Comparison of ENCODE assay signal across 1 cellular context in the genomic region with DNA sequence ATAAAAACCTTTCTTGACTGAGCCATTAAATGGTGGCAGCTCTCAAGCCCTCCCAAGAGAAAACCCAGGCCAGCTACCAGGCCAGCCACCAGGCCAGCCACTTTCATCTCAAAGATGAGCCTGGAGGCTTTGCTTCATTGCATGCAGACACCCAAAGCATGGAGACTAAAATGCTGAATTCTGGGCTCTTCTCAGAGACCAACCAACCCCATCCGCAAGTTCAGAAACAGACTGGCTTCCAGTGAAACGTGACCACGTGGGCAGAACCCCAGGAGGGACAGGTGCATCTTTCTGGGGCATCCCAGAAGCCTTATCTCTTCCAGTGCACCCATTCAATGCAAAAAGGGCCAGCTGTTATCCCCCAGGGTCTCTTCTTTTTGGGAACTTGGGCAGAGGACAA.
TF ChIP-seq lines count a peak whose summit lies in the region.

No MANE protein-coding gene starts in this region.

TF ChIP-seq in H1, 55 proteins besides CTCF, POLR2A, EP300 and RAD21:
- TF ChIP-seq KDM1A (IDR thresholded peaks at IDR 0.05; ENCODE audit: borderline replicate concordance, low read length) (no peak), SIX5 (IDR thresholded peaks at IDR 0.05; ENCODE audit: low read depth, low read length) (no peak), CREB1 (IDR thresholded peaks at IDR 0.05) (no peak), EZH2 (IDR thresholded peaks at IDR 0.05; ENCODE audit: low read depth, low read length, severe bottlenecking) (no peak), NANOG (IDR thresholded peaks at IDR 0.05; ENCODE audit: insufficient read depth, low read depth, low read length, poor library complexity, severe bottlenecking) (no peak), ASH2L (IDR thresholded peaks at IDR 0.05; ENCODE audit: low read length) (no peak), SAP30 (IDR thresholded peaks at IDR 0.05; ENCODE audit: insufficient read depth, insufficient replicate concordance, low read length) (no peak), HDAC2 (IDR thresholded peaks at IDR 0.05; ENCODE audit: borderline replicate concordance in 1 of 2, low read depth in 2 of 2, low read length in 2 of 2) (no peak), CHD2 (IDR thresholded peaks at IDR 0.05; ENCODE audit: low read length) (no peak), SP1 (IDR thresholded peaks at IDR 0.05; ENCODE audit: low read depth, low read length) (no peak), KDM5A (IDR thresholded peaks at IDR 0.05; ENCODE audit: low read length) (no peak), MAFK (IDR thresholded peaks at IDR 0.05; ENCODE audit: low read depth, low read length) (no peak), KDM4A (IDR thresholded peaks at IDR 0.05; ENCODE audit: low read depth, low read length, severe bottlenecking) (no peak), SIRT6 (IDR thresholded peaks at IDR 0.05; ENCODE audit: low read length) (no peak), EGR1 (IDR thresholded peaks at IDR 0.05; ENCODE audit: borderline replicate concordance, low read depth, low read length) (no peak), POU5F1 (IDR thresholded peaks at IDR 0.05; ENCODE audit: low read depth, low read length) (no peak)
- TF ChIP-seq, protein P1, sequence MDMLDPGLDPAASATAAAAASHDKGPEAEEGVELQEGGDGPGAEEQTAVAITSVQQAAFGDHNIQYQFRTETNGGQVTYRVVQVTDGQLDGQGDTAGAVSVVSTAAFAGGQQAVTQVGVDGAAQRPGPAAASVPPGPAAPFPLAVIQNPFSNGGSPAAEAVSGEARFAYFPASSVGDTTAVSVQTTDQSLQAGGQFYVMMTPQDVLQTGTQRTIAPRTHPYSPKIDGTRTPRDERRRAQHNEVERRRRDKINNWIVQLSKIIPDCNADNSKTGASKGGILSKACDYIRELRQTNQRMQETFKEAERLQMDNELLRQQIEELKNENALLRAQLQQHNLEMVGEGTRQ (IDR thresholded peaks at IDR 0.05; ENCODE audit: low read length), result no peak
- TF ChIP-seq, protein P2, sequence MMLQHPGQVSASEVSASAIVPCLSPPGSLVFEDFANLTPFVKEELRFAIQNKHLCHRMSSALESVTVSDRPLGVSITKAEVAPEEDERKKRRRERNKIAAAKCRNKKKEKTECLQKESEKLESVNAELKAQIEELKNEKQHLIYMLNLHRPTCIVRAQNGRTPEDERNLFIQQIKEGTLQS (IDR thresholded peaks at IDR 0.05; ENCODE audit: insufficient read depth, low read depth, low read length), result no peak
